ENCODE assay signal across 8 cellular contexts in genomic region chr3:122030381-122031122, GRCh38. TPM values are rescaled to one million over a fixed set of nuclear protein-coding genes. Genes with fewer than 3 reads are reported as not detected.
DNase-seq lines count a peak whose midpoint lies in the region; ATAC-seq and TF ChIP-seq lines count a peak whose summit lies in the region.

No MANE protein-coding gene starts in this region.

- no peaks in the 10 kb centered on the region for H3K36me3 ChIP-seq in heart right ventricle

- no peaks in the 10 kb centered on the region for H3K27me3 Mint-ChIP-seq in activated CD4-positive, alpha-beta memory T cell treated with anti-CD3 and anti-CD28 coated beads, Interleukin-2, amount 10 ng/mL, durations not matched to agents 7 days and 5 days

- H3K9me3 Mint-ChIP-seq in activated CD4-positive, alpha-beta memory T cell treated with anti-CD3 and anti-CD28 coated beads, Interleukin-2, amount 10 ng/mL, durations not matched to agents 7 days and 5 days = peaks cover 19% of the 10 kb centered on the region

- WGBS in heart right ventricle, 2 donors = 74 to 81% methylated on average over 3 of the region's 3 CpGs

- POLR2A ChIA-PET in activated CD4-positive, alpha-beta memory T cell treated with anti-CD3 and anti-CD28 coated beads, Interleukin-2, amount 10 ng/mL, durations not matched to agents 7 days and 5 days (lab: Charles Lee) = interaction anchor here (1.1 to 2.4 kb wide), 11 partner anchors 10 to 763 kb away, joined by 3 to 13 read pairs (median 5); partner anchors contain the start of gene HSPBAP1

- intact Hi-C loops in left cardiac atrium (cut with DNase I) (no loop called here), heart right ventricle (cut with DNase I) (no loop called here)

- no peak overlapping the region for H3K4me3 ChIP-seq in heart right ventricle

- H3K4me1 ChIP-seq in heart right ventricle = peaks cover 0 to 13% (median 0%) of the 10 kb centered on the region in 9 donors

- CTCF ChIA-PET in activated CD4-positive, alpha-beta memory T cell treated with anti-CD3 and anti-CD28 coated beads, Interleukin-2, amount 10 ng/mL, durations not matched to agents 7 days and 5 days (lab: Charles Lee) = interaction anchor here (0.8 to 1.6 kb wide), 8 partner anchors 12 to 147 kb away, joined by 3 to 7 read pairs (median 4); no protein-coding TSS in a partner anchor

- peaks cover 28% of the 10 kb centered on the region for H3K4me1 Mint-ChIP-seq in activated CD4-positive, alpha-beta memory T cell treated with anti-CD3 and anti-CD28 coated beads, Interleukin-2, amount 10 ng/mL, durations not matched to agents 7 days and 5 days

- peaks cover 0 to under 1% (median 0%) of the 10 kb centered on the region in 11 donors for H3K9me3 ChIP-seq in heart right ventricle

- peak overlapping the region in 1 of 10 donors; percentile 34 for H3K27ac ChIP-seq in heart right ventricle

- peak overlapping the region; percentile 86 for H3K27ac Mint-ChIP-seq in activated CD4-positive, alpha-beta memory T cell treated with anti-CD3 and anti-CD28 coated beads, Interleukin-2, amount 10 ng/mL, durations not matched to agents 7 days and 5 days

- DNase-seq in stimulated activated CD4-positive, alpha-beta T cell treated with anti-CD3 and anti-CD28 coated beads, Interleukin-15, amount 100 ng/mL, for 24 hours = peak; percentile 3
- DNase-seq in stimulated activated CD4-positive, alpha-beta T cell treated with anti-CD3 and anti-CD28 coated beads, Interleukin-4, amount 100 ng/mL, for 1 hour = no peak
- DNase-seq in activated CD4-positive, alpha-beta memory T cell treated with anti-CD3 and anti-CD28 coated beads, Interleukin-2, amount 10 ng/mL, durations not matched to agents 7 days and 5 days = peak; percentile 51
- DNase-seq in left cardiac atrium (no peak), amniotic stem cell (lab: John Stamatoyannopoulos, UW) (no peak), heart right ventricle (no peak), left lobe of liver (ENCODE audit: low spot score) (no peak)

- TF ChIP-seq CTCF in heart right ventricle (IDR thresholded peaks at IDR 0.05) = no peak

- H3K4me3 Mint-ChIP-seq in activated CD4-positive, alpha-beta memory T cell treated with anti-CD3 and anti-CD28 coated beads, Interleukin-2, amount 10 ng/mL, durations not matched to agents 7 days and 5 days = peak overlapping the region; percentile 50

- ATAC-seq in HG03039 (IDR thresholded peaks at IDR 0.05; ENCODE audit: unreplicated experiment) (peak; percentile 64), left cardiac atrium (no peak), heart right ventricle (no peak), left lobe of liver (no peak)

- H3K36me3 Mint-ChIP-seq in activated CD4-positive, alpha-beta memory T cell treated with anti-CD3 and anti-CD28 coated beads, Interleukin-2, amount 10 ng/mL, durations not matched to agents 7 days and 5 days (ENCODE audit: low read depth) = peaks cover 42% of the 10 kb centered on the region

- peaks cover 0 to 4% (median 0%) of the 10 kb centered on the region in 7 donors for H3K27me3 ChIP-seq in heart right ventricle

RNA-seq across cellular contexts. Expression of gene ILDR1, which starts 8.5 kb away (rescaled TPM):
- total RNA-seq in activated CD4-positive, alpha-beta memory T cell treated with anti-CD3 and anti-CD28 coated beads, Interleukin-2, amount 10 ng/mL, durations not matched to agents 7 days and 5 days = 1 to 10 TPM; 1.6 to 1.7 TPM
- total RNA-seq in left cardiac atrium (not detected), heart right ventricle (under 1 TPM in 4 of 10 donors, not detected in 6; 0.13 to 0.25 (median 0.19) TPM), left lobe of liver (0.15 TPM)
- polyA plus RNA-seq in heart right ventricle = not detected

RNA-seq across cellular contexts. Expression of gene CD86, which starts 24.6 kb away (rescaled TPM):
- 10 to 100 TPM; 21.6 to 21.7 TPM for total RNA-seq in activated CD4-positive, alpha-beta memory T cell treated with anti-CD3 and anti-CD28 coated beads, Interleukin-2, amount 10 ng/mL, durations not matched to agents 7 days and 5 days
- total RNA-seq in left cardiac atrium (1 to 10 TPM; 3.1 to 8.7 TPM), heart right ventricle (10 to 100 TPM in 1 of 10 donors, 1 to 10 TPM in 7, under 1 TPM in 2; 0.64 to 14.7 (median 1.4) TPM), left lobe of liver (1.4 TPM)
- 1 to 10 TPM; 1.1 to 2.3 TPM for polyA plus RNA-seq in heart right ventricle

Comparison
In these comparisons a context has a peak if more than half of its experiments do, and no peak if none do; other contexts are left out.
1. DNase-seq: peak in stimulated activated CD4-positive, alpha-beta T cell treated with anti-CD3 and anti-CD28 coated beads, Interleukin-15, amount 100 ng/mL, for 24 hours (single experiment) and activated CD4-positive, alpha-beta memory T cell treated with anti-CD3 and anti-CD28 coated beads, Interleukin-2, amount 10 ng/mL, durations not matched to agents 7 days and 5 days (single experiment); none in stimulated activated CD4-positive, alpha-beta T cell treated with anti-CD3 and anti-CD28 coated beads, Interleukin-4, amount 100 ng/mL, for 1 hour (single experiment), left cardiac atrium (single experiment), amniotic stem cell (single experiment), heart right ventricle (0 of 2) and left lobe of liver (single experiment).